Comparison of ENCODE assay signal across 26 cellular contexts in the genomic region with DNA sequence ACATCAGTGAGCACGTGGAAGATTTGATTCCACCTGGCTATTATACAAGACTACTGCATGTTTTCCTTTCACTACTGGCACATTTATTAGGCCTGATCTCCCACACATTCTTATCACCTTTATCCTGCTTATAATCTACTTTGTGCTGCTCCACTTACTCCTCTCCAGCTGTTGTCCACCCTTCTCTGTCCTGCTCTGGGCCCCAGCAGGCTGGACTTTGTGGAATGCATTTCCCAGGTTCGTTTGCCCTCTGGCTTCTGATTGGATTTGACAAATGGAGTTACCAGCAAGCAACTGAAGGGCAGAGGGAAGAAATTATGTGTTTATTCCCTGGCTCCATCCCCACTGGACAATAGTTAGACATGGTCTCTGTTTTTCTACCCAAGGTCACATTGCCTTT.
"Had no signal": no experiment of that assay in that cellular context is flagged by ENCODE, and none has a peak within 500 bp of the region (broad histone marks: within the 10 kb centered on the region; RNA-seq: fewer than 3 reads in every experiment).

No MANE protein-coding gene starts in this region.

- H3K27me3 ChIP-seq: breast epithelium, testis, transverse colon had no signal

- H3K27me3 Mint-ChIP-seq: activated T-cell treated with anti-CD3 and anti-CD28 coated beads, Interleukin-2, amount 50 U/mL, for 24 hours; dendritic cell treated with granulocyte-macrophage colony-stimulating factor and Interleukin-4, amounts not matched to agents 40 ng/mL and 50 ng/mL, for 4 days had no signal

- H3K27ac ChIP-seq: breast epithelium, testis, transverse colon had no signal

- H3K4me3 Mint-ChIP-seq: activated naive CD4-positive, alpha-beta T cell treated with anti-CD3 and anti-CD28 coated beads, Interleukin-2, amount 50 U/mL, for 24 hours; activated naive CD8-positive, alpha-beta T cell treated with anti-CD3 and anti-CD28 coated beads, Interleukin-2, amount 50 U/mL, for 24 hours; activated T-cell treated with anti-CD3 and anti-CD28 coated beads, Interleukin-2, amount 50 U/mL, for 24 hours; dendritic cell treated with granulocyte-macrophage colony-stimulating factor and Interleukin-4, amounts not matched to agents 40 ng/mL and 50 ng/mL, for 4 days; endodermal cell; mesothelial cell of epicardium; naive B cell; nephron progenitor cell had no signal

- H3K4me3 ChIP-seq: breast epithelium, testis, transverse colon had no signal

- H3K36me3 Mint-ChIP-seq: activated naive CD4-positive, alpha-beta T cell treated with anti-CD3 and anti-CD28 coated beads, Interleukin-2, amount 50 U/mL, for 24 hours; naive B cell had no signal

- H3K4me1 ChIP-seq: breast epithelium, testis, transverse colon had no signal

- H3K4me1 Mint-ChIP-seq: activated naive CD4-positive, alpha-beta T cell treated with anti-CD3 and anti-CD28 coated beads, Interleukin-2, amount 50 U/mL, for 24 hours; activated naive CD8-positive, alpha-beta T cell treated with anti-CD3 and anti-CD28 coated beads, Interleukin-2, amount 50 U/mL, for 24 hours; mesothelial cell of epicardium; naive B cell; nephron progenitor cell had no signal

- H3K9me3 Mint-ChIP-seq: activated naive CD4-positive, alpha-beta T cell treated with anti-CD3 and anti-CD28 coated beads, Interleukin-2, amount 50 U/mL, for 24 hours; activated naive CD8-positive, alpha-beta T cell treated with anti-CD3 and anti-CD28 coated beads, Interleukin-2, amount 50 U/mL, for 24 hours; activated T-cell treated with anti-CD3 and anti-CD28 coated beads, Interleukin-2, amount 50 U/mL, for 24 hours; dendritic cell treated with granulocyte-macrophage colony-stimulating factor and Interleukin-4, amounts not matched to agents 40 ng/mL and 50 ng/mL, for 4 days had no signal

- H3K36me3 ChIP-seq: breast epithelium, transverse colon had no signal

- ATAC-seq: activated CD4-positive, CD25-positive, alpha-beta regulatory T cell treated with anti-CD3 and anti-CD28 coated beads, Interleukin-2, amount 50 U/mL, for 24 hours; activated naive CD8-positive, alpha-beta T cell treated with anti-CD3 and anti-CD28 coated beads, Interleukin-2, amount 50 U/mL, for 24 hours; esophagus mucosa; left cardiac atrium; left ventricle myocardium superior; right cardiac atrium had no signal

- H3K9me3 ChIP-seq: testis, transverse colon had no signal

- DNase-seq: activated CD4-positive, alpha-beta T cell treated with anti-CD3 and anti-CD28 coated beads for 48 hours; activated CD4-positive, alpha-beta T cell treated with anti-CD3 and anti-CD28 coated beads, Interleukin-2, amount 50 U/mL, for 48 hours; activated CD8-positive, alpha-beta memory T cell treated with anti-CD3 and anti-CD28 coated beads, Interleukin-2, amount 50 U/mL, for 48 hours; activated naive CD8-positive, alpha-beta T cell treated with anti-CD3 and anti-CD28 coated beads, Interleukin-2, amount 50 U/mL, for 24 hours; activated T-cell treated with anti-CD3 and anti-CD28 coated beads, Interleukin-2, amount 50 U/mL, for 24 hours; amygdala; central memory CD4-positive, alpha-beta T cell; endodermal cell; foreskin fibroblast; head of caudate nucleus; hippocampal formation; left cardiac atrium; left ventricle myocardium superior; naive B cell; nephron progenitor cell; nucleus accumbens; right cardiac atrium; stimulated activated naive CD4-positive, alpha-beta T cell; testis; transverse colon had no signal

- H3K27ac Mint-ChIP-seq: activated naive CD4-positive, alpha-beta T cell treated with anti-CD3 and anti-CD28 coated beads, Interleukin-2, amount 50 U/mL, for 24 hours; activated naive CD8-positive, alpha-beta T cell treated with anti-CD3 and anti-CD28 coated beads, Interleukin-2, amount 50 U/mL, for 24 hours; activated T-cell treated with anti-CD3 and anti-CD28 coated beads, Interleukin-2, amount 50 U/mL, for 24 hours; dendritic cell treated with granulocyte-macrophage colony-stimulating factor and Interleukin-4, amounts not matched to agents 40 ng/mL and 50 ng/mL, for 4 days; endodermal cell; mesothelial cell of epicardium; naive B cell; nephron progenitor cell had no signal
